In the genomic region with DNA sequence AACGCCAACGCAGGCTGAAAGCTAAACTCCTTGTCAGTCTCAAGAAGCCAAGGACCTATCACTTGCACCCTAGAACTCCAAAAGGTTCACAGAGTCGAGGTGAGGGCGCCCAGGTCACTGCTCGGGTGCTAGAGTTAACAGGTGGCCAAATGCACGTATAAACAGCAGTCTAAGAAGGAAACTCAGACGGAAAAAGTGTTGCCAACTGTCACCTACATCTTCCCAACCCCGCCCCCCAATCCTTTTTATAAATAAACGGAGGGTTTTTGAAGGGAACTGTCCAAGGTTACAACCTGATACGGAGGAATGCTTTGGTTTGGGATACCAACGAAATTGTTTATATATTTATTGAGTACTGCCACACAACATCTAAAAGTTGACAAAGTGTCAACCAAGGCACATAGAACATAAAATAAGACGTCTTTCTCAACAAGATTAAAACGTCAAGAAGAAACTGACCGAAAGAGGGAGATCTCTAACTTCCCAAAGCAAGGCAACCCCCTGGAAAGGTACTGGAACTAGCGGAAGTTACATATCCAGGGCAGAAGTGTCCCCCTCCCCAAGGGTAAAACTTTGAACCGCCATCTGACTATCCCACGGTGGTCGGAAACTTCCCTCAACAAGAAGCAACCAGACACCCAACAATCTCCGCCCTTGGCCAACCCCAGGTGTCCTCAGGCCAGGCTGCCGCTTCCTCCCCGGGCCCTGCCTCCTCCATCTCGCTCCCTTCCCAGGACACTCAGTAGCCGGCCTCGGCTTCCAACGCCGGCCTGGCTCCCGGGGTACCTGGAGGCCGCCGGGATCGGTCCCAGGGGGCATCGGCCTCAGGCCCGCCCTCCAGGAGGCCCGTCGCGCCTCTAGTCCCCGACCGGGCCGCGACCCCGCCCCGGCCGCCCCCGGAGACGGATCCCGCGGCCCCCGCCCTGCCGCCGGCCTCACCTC, we compare ENCODE assay signal across 8 cellular contexts. TPM values are rescaled to one million over a fixed set of nuclear protein-coding genes. Genes with fewer than 3 reads are reported as not detected.
DNase-seq lines count a peak whose midpoint lies in the region; ATAC-seq and TF ChIP-seq lines count a peak whose summit lies in the region.

No MANE protein-coding gene starts in this region.

- peak; percentile 26 for TF ChIP-seq CTCF in fibroblast of villous mesenchyme (IDR thresholded peaks at IDR 0.05; ENCODE audit: insufficient read depth, low read depth, low read length)
- peak in 3 of 6 experiments; percentile 18 to 47 (median 28) for TF ChIP-seq CTCF in thyroid gland (IDR thresholded peaks at IDR 0.05)

- peak overlapping the region; percentile 76 for H3K4me3 ChIP-seq in fibroblast of villous mesenchyme (ENCODE audit: low read depth, low read length)
- peak overlapping the region; percentile 94 to 99 (median 98) for H3K4me3 ChIP-seq in thyroid gland (replicated peaks in 1 of 3)

- no peaks in the 10 kb centered on the region for H3K9me3 Mint-ChIP-seq in natural killer cell treated with Interleukin-12 subunit alpha and Interleukin-12 subunit beta and Interleukin-15 and Interleukin-18, amount 100 ng/mL, for 72 hours

- no peaks in the 10 kb centered on the region for H3K27me3 ChIP-seq in thyroid gland

- 1 to 4% methylated on average over 19 to 22 of the region's 49 CpGs for WGBS in thyroid gland, 2 donors

- peaks cover 30 to 40% of the 10 kb centered on the region in 2 donors for H3K4me1 Mint-ChIP-seq in natural killer cell treated with Interleukin-12 subunit alpha and Interleukin-12 subunit beta and Interleukin-15 and Interleukin-18, amount 100 ng/mL, for 72 hours (ENCODE audit: low read depth in 2 of 2)

- no peaks in the 10 kb centered on the region for H3K36me3 ChIP-seq in thyroid gland

- H3K27me3 Mint-ChIP-seq in natural killer cell treated with Interleukin-12 subunit alpha and Interleukin-12 subunit beta and Interleukin-15 and Interleukin-18, amount 100 ng/mL, for 72 hours: no peaks in the 10 kb centered on the region

- no peaks in the 10 kb centered on the region for H3K36me3 Mint-ChIP-seq in natural killer cell treated with Interleukin-12 subunit alpha and Interleukin-12 subunit beta and Interleukin-15 and Interleukin-18, amount 100 ng/mL, for 72 hours

- peak overlapping the region; percentile 99 to 100 (median 99) for H3K27ac ChIP-seq in thyroid gland

- peak; percentile 13 for ATAC-seq in GM18858 (IDR thresholded peaks at IDR 0.05; ENCODE audit: unreplicated experiment)
- peak; percentile 15 for ATAC-seq in HG03066 (IDR thresholded peaks at IDR 0.05; ENCODE audit: low read depth, unreplicated experiment)
- peak; percentile 1 to 19 for ATAC-seq in natural killer cell treated with Interleukin-12 subunit alpha and Interleukin-12 subunit beta and Interleukin-15 and Interleukin-18, amount 100 ng/mL, for 72 hours

- peak overlapping the region; percentile 97 to 98 for H3K27ac Mint-ChIP-seq in natural killer cell treated with Interleukin-12 subunit alpha and Interleukin-12 subunit beta and Interleukin-15 and Interleukin-18, amount 100 ng/mL, for 72 hours

- H3K4me3 Mint-ChIP-seq in natural killer cell treated with Interleukin-12 subunit alpha and Interleukin-12 subunit beta and Interleukin-15 and Interleukin-18, amount 100 ng/mL, for 72 hours: peak overlapping the region; percentile 99

- DNase-seq in AG20443 (ENCODE audit: low spot score) (peak; percentile 30), OCI-M1 (lab: John Stamatoyannopoulos, UW) (peak; percentile 80), fibroblast of villous mesenchyme (ENCODE audit: low read depth) (peak; percentile 73), thyroid gland (peak; percentile 41)
- DNase-seq in activated effector memory CD4-positive, alpha-beta T cell treated with anti-CD3 and anti-CD28 coated beads, Interleukin-2, amount 50 U/mL, for 16 hours: peak; percentile 79
- no peak for DNase-seq in natural killer cell treated with Interleukin-12 subunit alpha and Interleukin-12 subunit beta and Interleukin-15 and Interleukin-18, amount 100 ng/mL, for 72 hours (ENCODE audit: low spot score)

- H3K9me3 ChIP-seq in thyroid gland: no peaks in the 10 kb centered on the region

- TF ChIP-seq POLR2A in thyroid gland (IDR thresholded peaks at IDR 0.05): peak in 1 of 2 donors; percentile 37

- H3K4me1 ChIP-seq in thyroid gland: peaks cover 43 to 45% of the 10 kb centered on the region in 2 donors

- intact Hi-C loops in thyroid gland (cut with DNase I): no loop called here

RNA-seq across cellular contexts. Expression of a gene that starts 1.0 kb away (rescaled TPM):
- total RNA-seq in fibroblast of villous mesenchyme (75.4 and 94.6 TPM in 2 replicates), thyroid gland (100 to 1,000 TPM; 117 to 240 (median 154) TPM)
- 10 to 100 TPM; 49.2 to 87.5 TPM for total RNA-seq in natural killer cell treated with Interleukin-12 subunit alpha and Interleukin-12 subunit beta and Interleukin-15 and Interleukin-18, amount 100 ng/mL, for 72 hours

RNA-seq across cellular contexts. Expression of a gene that starts 33.7 kb away (rescaled TPM):
- total RNA-seq in fibroblast of villous mesenchyme (82.1 and 105 TPM in 2 replicates), thyroid gland (10 to 100 TPM; 28.5 to 50.9 (median 38.5) TPM)
- total RNA-seq in natural killer cell treated with Interleukin-12 subunit alpha and Interleukin-12 subunit beta and Interleukin-15 and Interleukin-18, amount 100 ng/mL, for 72 hours: 100 to 1,000 TPM; 188 to 245 TPM

RNA-seq across cellular contexts. Expression of a gene that starts 46.5 kb away (rescaled TPM):
- total RNA-seq in fibroblast of villous mesenchyme (438 and 486 TPM in 2 replicates), thyroid gland (100 to 1,000 TPM; 202 to 486 (median 387) TPM)
- 100 to 1,000 TPM; 401 to 499 TPM for total RNA-seq in natural killer cell treated with Interleukin-12 subunit alpha and Interleukin-12 subunit beta and Interleukin-15 and Interleukin-18, amount 100 ng/mL, for 72 hours
